In the genomic region with DNA sequence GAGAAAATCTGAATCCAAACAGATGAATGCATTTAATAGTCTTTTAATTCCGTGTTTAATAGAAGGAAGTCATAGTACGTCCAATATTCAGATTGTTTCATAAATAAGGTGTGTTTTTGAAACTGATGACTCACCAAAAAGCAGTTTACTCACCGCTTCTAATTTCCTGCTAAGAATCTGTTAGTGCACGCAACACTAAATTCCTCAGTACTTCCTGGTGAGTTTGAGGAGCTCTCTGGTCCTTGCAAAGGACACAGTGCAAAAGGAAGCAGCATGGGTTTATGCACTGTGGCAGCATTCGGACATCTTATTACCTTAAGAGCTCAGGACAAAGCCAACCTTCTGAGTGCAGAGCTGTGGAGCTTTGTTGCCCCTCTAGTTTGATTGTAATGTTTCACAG, we compare ENCODE assay signal across 16 cellular contexts. TPM values are rescaled to one million over a fixed set of nuclear protein-coding genes. Genes with fewer than 3 reads are reported as not detected.
DNase-seq lines count a peak whose midpoint lies in the region; ATAC-seq and TF ChIP-seq lines count a peak whose summit lies in the region.
"Had no signal": no experiment of that assay in that cellular context is flagged by ENCODE, and none has a peak within 500 bp of the region (broad histone marks: within the 10 kb centered on the region; RNA-seq: fewer than 3 reads in every experiment).

No MANE protein-coding gene starts in this region.

- H3K79me2 ChIP-seq in PC-3 (ENCODE audit: low read length) = peaks cover 42% of the 10 kb centered on the region

- peak overlapping the region; percentile 89 for H3K9ac ChIP-seq in PC-3 (ENCODE audit: low read length)

- no peaks in the 10 kb centered on the region; the same call in 1 of the 2 replicates for H4K20me1 ChIP-seq in PC-3 (ENCODE audit: low read length)

- WGBS in prostate gland = 49% methylated on average over 5 of the region's 5 CpGs
- 50 to 78% (median 67%) methylated on average over 5 of the region's 5 CpGs for WGBS in adrenal gland, 4 donors

- ATAC-seq in PC-3 (peak; percentile 66), HG02885 (IDR thresholded peaks at IDR 0.05; ENCODE audit: poor library complexity, unreplicated experiment) (no peak), HG03439 (IDR thresholded peaks at IDR 0.05; ENCODE audit: unreplicated experiment) (no peak)

- H3K4me2 ChIP-seq in PC-3 (ENCODE audit: low read length) = peak overlapping the region; percentile 60

- CTCF ChIA-PET in PC-3 (lab: Charles Lee) = no interaction called here

- H2AFZ ChIP-seq in PC-3 (ENCODE audit: low read length) = no peak overlapping the region

- no peak for TF ChIP-seq POLR2A in prostate gland (IDR thresholded peaks at IDR 0.05)
- no peak for TF ChIP-seq POLR2A in adrenal gland (IDR thresholded peaks at IDR 0.05)

- H3K9me2 ChIP-seq in PC-3 (replicated peaks; ENCODE audit: low read length) = no peaks in the 10 kb centered on the region

- POLR2A ChIA-PET in PC-3 (lab: Charles Lee; ENCODE audit: unreplicated experiment) = interaction anchor here (0.7 to 1.4 kb wide), 4 partner anchors 9 to 160 kb away, joined by 3 to 7 read pairs (median 5); no protein-coding TSS in a partner anchor

- peaks cover 20% of the 10 kb centered on the region for H3F3A ChIP-seq in PC-3 (ENCODE audit: low read length, unreplicated experiment)

- DNase-seq in GM12865 (ENCODE audit: low read depth) = peak; percentile 4
- peak; percentile 98 for DNase-seq in PC-3
- peak; percentile 88 for DNase-seq in epithelial cell of prostate (ENCODE audit: low read depth, low spot score)
- DNase-seq in prostate gland (ENCODE audit: low spot score) = peak; percentile 29
- no peak for DNase-seq in OCI-M1 (lab: John Stamatoyannopoulos, UW)
- DNase-seq in adrenal gland = no peak
- DNase-seq: activated CD4-positive, alpha-beta T cell treated with anti-CD3 and anti-CD28 coated beads, Interleukin-2, amount 10 ng/mL, durations not matched to agents 24 days and 14 days; activated gamma-delta T cell; NCI-H2227 treated with DMSO at 0.1 percent for 48 hours; stimulated activated CD4-positive, alpha-beta T cell treated with anti-CD3 and anti-CD28 coated beads, Interleukin-4, amount 100 ng/mL, for 4 hours had no signal

- H3K27me3 ChIP-seq in PC-3 (ENCODE audit: low read length) (no peaks in the 10 kb centered on the region), prostate gland (replicated peaks; ENCODE audit: insufficient read depth) (no peaks in the 10 kb centered on the region), adrenal gland (no peaks in the 10 kb centered on the region)

- peak overlapping the region; percentile 95 for H3K27ac ChIP-seq in PC-3 (ENCODE audit: low read length)
- peak overlapping the region; percentile 98 for H3K27ac ChIP-seq in epithelial cell of prostate
- no peak overlapping the region for H3K27ac ChIP-seq in prostate gland
- H3K27ac ChIP-seq in adrenal gland = no peak overlapping the region
- H3K27ac ChIP-seq: coronary artery had no signal

- intact Hi-C loops in PC-3 (cut with micrococcal nuclease) (loop anchor here (1.0 to 10.0 kb wide), 4 partner anchors 9 to 630 kb away; a partner anchor contains a TSS), prostate gland (cut with DNase I) (no loop called here), adrenal gland (cut with DNase I) (loop anchor here in 1 of 2 donors (10.0 kb wide), 1 partner anchor 200 kb away; no protein-coding TSS in a partner anchor)

- H3K4me3 ChIP-seq in GM12865 (ENCODE audit: low read depth, low read length) (no peak overlapping the region), PC-3 (ENCODE audit: low read length) (peak overlapping the region; percentile 3; the same call in 1 of the 2 replicates), prostate gland (no peak overlapping the region), adrenal gland (no peak overlapping the region)
- H3K4me3 ChIP-seq: coronary artery, HAP-1 had no signal

- H3K9me3 ChIP-seq in PC-3 (ENCODE audit: low read length) = no peaks in the 10 kb centered on the region
- no peaks in the 10 kb centered on the region for H3K9me3 ChIP-seq in prostate gland
- H3K9me3 ChIP-seq in adrenal gland (replicated peaks in 1 of 3) = no peaks in the 10 kb centered on the region
- H3K9me3 ChIP-seq: HAP-1 had no signal

- TF ChIP-seq CTCF in GM12865 (IDR thresholded peaks at IDR 0.05; ENCODE audit: insufficient read depth, low read depth, low read length, missing control alignments) (no peak), PC-3 (conservative IDR thresholded peaks at IDR 0.05; ENCODE audit: low read depth, low read length) (no peak), prostate gland (IDR thresholded peaks at IDR 0.05) (no peak), adrenal gland (IDR thresholded peaks at IDR 0.05) (no peak)

- H3K36me3 ChIP-seq in PC-3 (ENCODE audit: low read depth, low read length) (0 out of 2 replicates have a peak, but pooled peaks cover 5% of the 10 kb centered on the region), prostate gland (no peaks in the 10 kb centered on the region), adrenal gland (replicated peaks in 1 of 2) (no peaks in the 10 kb centered on the region)
- H3K36me3 ChIP-seq: HAP-1 had no signal

- no TSS peak for BruUV-seq in PC-3 (replicated peaks; lab: Mats Ljungman, UMichigan)

- H3K4me1 ChIP-seq in PC-3 (ENCODE audit: insufficient read depth, low read length) (peaks cover 61% of the 10 kb centered on the region), prostate gland (replicated peaks) (peaks cover 6% of the 10 kb centered on the region), adrenal gland (replicated peaks in 1 of 2) (no peaks in the 10 kb centered on the region)
- H3K4me1 ChIP-seq: HAP-1 had no signal

RNA-seq across cellular contexts. Expression of a gene that starts 2.3 kb away (rescaled TPM):
- total RNA-seq in PC-3 (2014; rRNA removed) = 82.6 and 104 TPM in 2 replicates
- 10 to 100 TPM in 1 of 2 donors, 1 to 10 TPM in 1; 5.6 to 11.5 TPM for total RNA-seq in prostate gland
- under 1 TPM in 2 of 8 donors, not detected in 6; 0.19 to 0.25 TPM for total RNA-seq in adrenal gland
- under 1 TPM in 2 of 3 donors, not detected in 1; under 0.01 to 0.24 TPM for polyA plus RNA-seq in adrenal gland
- total RNA-seq: activated CD4-positive, alpha-beta T cell treated with anti-CD3 and anti-CD28 coated beads, Interleukin-2, amount 10 ng/mL, durations not matched to agents 24 days and 14 days; frontal cortex; SK-MEL-5 had no signal

Comparison
In these comparisons a context has a peak if more than half of its experiments do, and no peak if none do; other contexts are left out.
1. DNase-seq: peak in GM12865 (single experiment), PC-3 (single experiment), epithelial cell of prostate (single experiment) and prostate gland (single experiment); none in OCI-M1 (single experiment) and adrenal gland (0 of 7).
2. H3K27ac ChIP-seq: peak in PC-3 (single experiment) and epithelial cell of prostate (single experiment); none in prostate gland (0 of 2) and adrenal gland (0 of 5).